ENCODE assay signal across 1 cellular context in genomic region chr1:88891318-88892145, GRCh38.
A peak's percentile ranks its signal among the peaks of the same experiment; 100 is the strongest.
TF ChIP-seq lines count a peak whose summit lies in the region.

A gene with protein sequence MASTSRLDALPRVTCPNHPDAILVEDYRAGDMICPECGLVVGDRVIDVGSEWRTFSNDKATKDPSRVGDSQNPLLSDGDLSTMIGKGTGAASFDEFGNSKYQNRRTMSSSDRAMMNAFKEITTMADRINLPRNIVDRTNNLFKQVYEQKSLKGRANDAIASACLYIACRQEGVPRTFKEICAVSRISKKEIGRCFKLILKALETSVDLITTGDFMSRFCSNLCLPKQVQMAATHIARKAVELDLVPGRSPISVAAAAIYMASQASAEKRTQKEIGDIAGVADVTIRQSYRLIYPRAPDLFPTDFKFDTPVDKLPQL (minus strand): TSS chr1:88891567. CDS start chr1:88891499, 68 bp downstream.

TF ChIP-seq in K562, 482 proteins besides CTCF, POLR2A, EP300 and RAD21 (continued from another document and continues in another):
- TF ChIP-seq HMGN3 (IDR thresholded peaks at IDR 0.05; ENCODE audit: borderline replicate concordance, extremely low read depth, insufficient read length, low read depth, low read length) (peak; percentile 78), NELFE (IDR thresholded peaks at IDR 0.05; ENCODE audit: insufficient read depth, insufficient read length) (peak; percentile 68), PHF20 (IDR thresholded peaks at IDR 0.05; ENCODE audit: partially characterized antibody) (peak; percentile 93), RBM22 (IDR thresholded peaks at IDR 0.05; ENCODE audit: low read depth, low read length, poor library complexity, severe bottlenecking) (peak; percentile 88), BHLHE40 (IDR thresholded peaks at IDR 0.05; ENCODE audit: low read length) (peak; percentile 96), ELF2 (CRISPR knock-in tag; IDR thresholded peaks at IDR 0.05) (peak; percentile 84; the same call in 1 of the 2 replicates), KDM1A (IDR thresholded peaks at IDR 0.05) (peak in 1 of 2 experiments; percentile 47; a peak in 1 of 4 replicates), GABPB1 (CRISPR knock-in tag; IDR thresholded peaks at IDR 0.05) (peak; percentile 64; the same call in 1 of the 2 replicates), FOXP1 (CRISPR knock-in tag; IDR thresholded peaks at IDR 0.05) (peak; percentile 70), E2F3 (CRISPR knock-in tag; IDR thresholded peaks at IDR 0.05) (no peak), MGA (IDR thresholded peaks at IDR 0.05) (peak; percentile 76), KHSRP (IDR thresholded peaks at IDR 0.05) (0 out of 2 replicates have a peak, but pooled peaks have one; percentile 41), HDAC3 (IDR thresholded peaks at IDR 0.05; ENCODE audit: borderline replicate concordance, partially characterized antibody) (no peak), MYC (IDR thresholded peaks at IDR 0.05; ENCODE audit: low read depth, low read length) (peak; percentile 82; the same call in 1 of the 2 replicates), MYC (CRISPR knock-in tag; IDR thresholded peaks at IDR 0.05; ENCODE audit: borderline replicate concordance, low read depth) (0 out of 2 replicates have a peak, but pooled peaks have one; percentile 38), TBL1XR1 (IDR thresholded peaks at IDR 0.05; ENCODE audit: low read length in 2 of 2) (peak in 1 of 2 experiments; percentile 54; a peak in 3 of 4 replicates), ZNF24 (IDR thresholded peaks at IDR 0.05) (peak; percentile 28; the same call in 1 of the 2 replicates), ARID4B (CRISPR knock-in tag; IDR thresholded peaks at IDR 0.05) (peak; percentile 79; the same call in 1 of the 2 replicates), REST (CRISPR knock-in tag; IDR thresholded peaks at IDR 0.05; ENCODE audit: low read depth) (no peak), NCOR1 (IDR thresholded peaks at IDR 0.05) (peak; percentile 64), ELK1 (CRISPR knock-in tag; IDR thresholded peaks at IDR 0.05) (no peak), RBM15 (IDR thresholded peaks at IDR 0.05; ENCODE audit: insufficient read depth, low read length) (no peak), LCOR (CRISPR knock-in tag; IDR thresholded peaks at IDR 0.05) (peak; percentile 53; the same call in 1 of the 2 replicates), KLF16 (IDR thresholded peaks at IDR 0.05) (peak; percentile 88), GTF2B (IDR thresholded peaks at IDR 0.05; ENCODE audit: extremely low read depth, insufficient read length) (peak; percentile 78), TAF9B (IDR thresholded peaks at IDR 0.05; ENCODE audit: partially characterized antibody) (peak; percentile 92), ESRRA (IDR thresholded peaks at IDR 0.05; ENCODE audit: borderline replicate concordance, low read depth) (peak; percentile 66; the same call in 1 of the 2 replicates)
- TF ChIP-seq, protein P1, sequence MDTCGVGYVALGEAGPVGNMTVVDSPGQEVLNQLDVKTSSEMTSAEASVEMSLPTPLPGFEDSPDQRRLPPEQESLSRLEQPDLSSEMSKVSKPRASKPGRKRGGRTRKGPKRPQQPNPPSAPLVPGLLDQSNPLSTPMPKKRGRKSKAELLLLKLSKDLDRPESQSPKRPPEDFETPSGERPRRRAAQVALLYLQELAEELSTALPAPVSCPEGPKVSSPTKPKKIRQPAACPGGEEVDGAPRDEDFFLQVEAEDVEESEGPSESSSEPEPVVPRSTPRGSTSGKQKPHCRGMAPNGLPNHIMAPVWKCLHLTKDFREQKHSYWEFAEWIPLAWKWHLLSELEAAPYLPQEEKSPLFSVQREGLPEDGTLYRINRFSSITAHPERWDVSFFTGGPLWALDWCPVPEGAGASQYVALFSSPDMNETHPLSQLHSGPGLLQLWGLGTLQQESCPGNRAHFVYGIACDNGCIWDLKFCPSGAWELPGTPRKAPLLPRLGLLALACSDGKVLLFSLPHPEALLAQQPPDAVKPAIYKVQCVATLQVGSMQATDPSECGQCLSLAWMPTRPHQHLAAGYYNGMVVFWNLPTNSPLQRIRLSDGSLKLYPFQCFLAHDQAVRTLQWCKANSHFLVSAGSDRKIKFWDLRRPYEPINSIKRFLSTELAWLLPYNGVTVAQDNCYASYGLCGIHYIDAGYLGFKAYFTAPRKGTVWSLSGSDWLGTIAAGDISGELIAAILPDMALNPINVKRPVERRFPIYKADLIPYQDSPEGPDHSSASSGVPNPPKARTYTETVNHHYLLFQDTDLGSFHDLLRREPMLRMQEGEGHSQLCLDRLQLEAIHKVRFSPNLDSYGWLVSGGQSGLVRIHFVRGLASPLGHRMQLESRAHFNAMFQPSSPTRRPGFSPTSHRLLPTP (IDR thresholded peaks at IDR 0.05; ENCODE audit: borderline replicate concordance, extremely low read depth, insufficient read length) = no peak
